Comparison of ENCODE assay signal across 1 cellular context in the genomic region with DNA sequence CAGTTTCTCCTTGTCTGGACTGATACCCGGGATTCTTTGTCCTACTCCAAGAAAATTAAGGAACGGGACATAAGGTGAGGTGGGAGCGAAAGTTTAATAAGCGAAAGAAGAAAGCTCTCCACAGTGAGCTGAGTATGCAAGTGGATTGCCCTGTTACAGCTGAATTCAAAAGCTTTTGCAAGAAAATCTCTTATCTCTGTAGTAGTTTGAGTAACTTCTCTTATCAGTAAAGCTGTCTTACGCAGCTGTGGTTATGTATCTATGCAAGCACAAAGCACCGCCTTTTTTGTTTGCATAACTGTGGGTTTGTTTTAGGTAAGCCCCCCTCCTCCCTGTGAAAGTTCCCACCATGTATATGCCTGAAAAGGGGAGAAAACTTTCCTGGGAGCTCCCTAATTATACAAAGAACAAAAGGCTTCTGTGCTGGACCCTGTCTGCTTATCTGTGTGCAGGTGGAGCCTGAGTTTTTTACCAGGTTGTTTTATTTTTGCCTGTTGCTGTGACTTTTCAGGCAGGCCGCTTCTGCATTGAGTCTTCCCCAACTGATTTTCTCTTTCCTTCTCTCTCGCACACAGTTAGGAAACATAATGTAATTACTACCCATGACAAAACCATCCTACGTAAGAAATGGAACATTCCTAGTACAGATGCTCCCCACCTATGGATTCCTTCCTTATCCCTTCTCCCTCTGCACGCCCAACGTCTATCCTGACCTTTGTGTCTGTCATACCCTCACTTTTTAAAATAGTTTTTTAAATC.
TF ChIP-seq lines count a peak whose summit lies in the region.

No MANE protein-coding gene starts in this region.

TF ChIP-seq in endothelial cell of umbilical vein, 7 proteins besides CTCF, POLR2A, EP300 and RAD21:
- TF ChIP-seq JUN (IDR thresholded peaks at IDR 0.05; ENCODE audit: borderline replicate concordance, insufficient read depth, insufficient read length, low read depth) (no peak), POLR2AphosphoS5 (IDR thresholded peaks at IDR 0.05; ENCODE audit: insufficient read depth, low read depth, low read length) (no peak), EZH2 (IDR thresholded peaks at IDR 0.05; ENCODE audit: borderline replicate concordance, low read depth, low read length, severe bottlenecking) (no peak), FOS (IDR thresholded peaks at IDR 0.05; ENCODE audit: borderline replicate concordance, insufficient read depth, low read length) (no peak), MYC (IDR thresholded peaks at IDR 0.05; ENCODE audit: low read depth, low read length) (no peak), GATA2 (IDR thresholded peaks at IDR 0.05; ENCODE audit: insufficient read depth, insufficient read length, low read depth, low read length) (no peak)
- TF ChIP-seq, protein P1, sequence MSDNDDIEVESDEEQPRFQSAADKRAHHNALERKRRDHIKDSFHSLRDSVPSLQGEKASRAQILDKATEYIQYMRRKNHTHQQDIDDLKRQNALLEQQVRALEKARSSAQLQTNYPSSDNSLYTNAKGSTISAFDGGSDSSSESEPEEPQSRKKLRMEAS (IDR thresholded peaks at IDR 0.05; ENCODE audit: insufficient read depth, insufficient read length) = no peak
